15 cellular contexts compared by ENCODE assay signal in the genomic region with DNA sequence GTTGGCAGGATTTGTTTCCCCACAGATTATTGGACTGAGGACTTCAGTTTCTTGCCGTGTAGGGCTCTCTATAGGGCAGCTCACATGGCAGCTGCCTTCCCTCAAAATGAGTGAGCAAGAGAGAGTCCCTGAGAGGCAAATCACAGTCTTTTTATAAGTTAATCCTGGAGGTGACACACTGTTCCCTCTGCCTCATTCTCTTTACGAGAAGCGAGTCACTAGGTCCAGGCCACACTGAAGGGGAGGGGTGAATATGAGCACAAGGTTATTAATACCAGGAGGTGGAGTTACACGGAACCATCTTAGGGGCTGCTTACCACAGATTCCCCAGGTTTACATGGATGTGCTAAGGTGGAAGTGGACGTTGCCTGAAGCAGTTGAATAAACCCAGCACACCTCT.
DNase-seq lines count a peak whose midpoint lies in the region; ATAC-seq and TF ChIP-seq lines count a peak whose summit lies in the region.
"Had no signal": no experiment of that assay in that cellular context is flagged by ENCODE, and none has a peak within 500 bp of the region (broad histone marks: within the 10 kb centered on the region; RNA-seq: fewer than 3 reads in every experiment).

No MANE protein-coding gene starts in this region.

- H3K27ac Mint-ChIP-seq in activated T-cell treated with anti-CD3 and anti-CD28 coated beads, Interleukin-2, amount 50 U/mL, for 24 hours, result no peak overlapping the region
- H3K27ac Mint-ChIP-seq: stimulated activated naive CD8-positive, alpha-beta T cell treated with anti-CD3 and anti-CD28 coated beads, Interleukin-15, Interleukin-2, amounts not matched to agents 100 ng/mL and 50 ng/mL, for 24 hours had no signal

- H3K9me3 ChIP-seq in tibial artery, result no peaks in the 10 kb centered on the region

- no peak for TF ChIP-seq CTCF in tibial artery (IDR thresholded peaks at IDR 0.05)

- H3K4me3 ChIP-seq in tibial artery, result peak overlapping the region in 1 of 2 donors; percentile 22

- H3K36me3 ChIP-seq in tibial artery, result peaks cover 0 to 14% (median 1%) of the 10 kb centered on the region in 3 donors

- no peak overlapping the region for H3K4me3 Mint-ChIP-seq in activated T-cell treated with anti-CD3 and anti-CD28 coated beads, Interleukin-2, amount 50 U/mL, for 4 hours
- H3K4me3 Mint-ChIP-seq in activated T-cell treated with anti-CD3 and anti-CD28 coated beads, Interleukin-2, amount 50 U/mL, for 24 hours, result no peak overlapping the region
- H3K4me3 Mint-ChIP-seq: central memory CD8-positive, alpha-beta T cell; stimulated activated naive CD8-positive, alpha-beta T cell treated with anti-CD3 and anti-CD28 coated beads, Interleukin-15, Interleukin-2, amounts not matched to agents 100 ng/mL and 50 ng/mL, for 24 hours had no signal

- peaks cover 0 to 99% (median 65%) of the 10 kb centered on the region in 4 donors for H3K4me1 ChIP-seq in tibial artery

- H3K27me3 ChIP-seq in tibial artery, result no peaks in the 10 kb centered on the region

- H3K36me3 Mint-ChIP-seq in activated T-cell treated with anti-CD3 and anti-CD28 coated beads, Interleukin-2, amount 50 U/mL, for 4 hours (ENCODE audit: insufficient read depth), result peaks cover 20% of the 10 kb centered on the region
- H3K36me3 Mint-ChIP-seq in activated T-cell treated with anti-CD3 and anti-CD28 coated beads, Interleukin-2, amount 50 U/mL, for 24 hours (ENCODE audit: low read depth), result peaks cover 23% of the 10 kb centered on the region

- H3K9me3 Mint-ChIP-seq in activated T-cell treated with anti-CD3 and anti-CD28 coated beads, Interleukin-2, amount 50 U/mL, for 4 hours, result no peaks in the 10 kb centered on the region
- H3K9me3 Mint-ChIP-seq in activated T-cell treated with anti-CD3 and anti-CD28 coated beads, Interleukin-2, amount 50 U/mL, for 24 hours, result no peaks in the 10 kb centered on the region
- H3K9me3 Mint-ChIP-seq: central memory CD8-positive, alpha-beta T cell; stimulated activated naive CD8-positive, alpha-beta T cell treated with anti-CD3 and anti-CD28 coated beads, Interleukin-15, Interleukin-2, amounts not matched to agents 100 ng/mL and 50 ng/mL, for 24 hours had no signal

- no peak for DNase-seq in activated T-cell treated with anti-CD3 and anti-CD28 coated beads, Interleukin-2, amount 50 U/mL, for 4 hours
- DNase-seq in activated T-cell treated with anti-CD3 and anti-CD28 coated beads, Interleukin-2, amount 50 U/mL, for 24 hours, result no peak
- DNase-seq in astrocyte of the hippocampus (ENCODE audit: low read depth, low spot score) (peak; percentile 24), iris pigment epithelial cell (ENCODE audit: low read depth) (peak; percentile 32), tibial artery (no peak)
- DNase-seq in activated naive CD4-positive, alpha-beta T cell treated with anti-CD3 and anti-CD28 coated beads, Interleukin-2, amount 50 U/mL, for 16 hours, result no peak
- DNase-seq: activated CD4-positive, CD25-positive, alpha-beta regulatory T cell treated with anti-CD3 and anti-CD28 coated beads, Interleukin-2, amount 50 U/mL, for 72 hours; DMS53; nucleus accumbens; SIG-M5; stimulated activated CD4-positive, alpha-beta T cell treated with anti-CD3 and anti-CD28 coated beads, Interleukin-4, amount 100 ng/mL, for 1 hour had no signal

- peak; percentile 37 to 63 for ATAC-seq in activated T-cell treated with anti-CD3 and anti-CD28 coated beads, Interleukin-2, amount 50 U/mL, for 4 hours
- ATAC-seq in HG02840 (IDR thresholded peaks at IDR 0.05; ENCODE audit: low FRiP score, unreplicated experiment) (no peak), GM21723 (IDR thresholded peaks at IDR 0.05; ENCODE audit: unreplicated experiment) (no peak)

- H3K27me3 Mint-ChIP-seq in activated T-cell treated with anti-CD3 and anti-CD28 coated beads, Interleukin-2, amount 50 U/mL, for 4 hours (ENCODE audit: low read depth), result no peaks in the 10 kb centered on the region
- H3K27me3 Mint-ChIP-seq in activated T-cell treated with anti-CD3 and anti-CD28 coated beads, Interleukin-2, amount 50 U/mL, for 24 hours, result no peaks in the 10 kb centered on the region
- H3K27me3 Mint-ChIP-seq: central memory CD8-positive, alpha-beta T cell; stimulated activated naive CD8-positive, alpha-beta T cell treated with anti-CD3 and anti-CD28 coated beads, Interleukin-15, Interleukin-2, amounts not matched to agents 100 ng/mL and 50 ng/mL, for 24 hours had no signal

- intact Hi-C loops in tibial artery (cut with DNase I; ENCODE audit: low total_unique reads), result no loop called here

- H3K27ac ChIP-seq in tibial artery, result peak overlapping the region; percentile 73 to 87

- H3K4me1 Mint-ChIP-seq in activated T-cell treated with anti-CD3 and anti-CD28 coated beads, Interleukin-2, amount 50 U/mL, for 4 hours (ENCODE audit: low read depth), result peaks cover 14% of the 10 kb centered on the region
- H3K4me1 Mint-ChIP-seq in activated T-cell treated with anti-CD3 and anti-CD28 coated beads, Interleukin-2, amount 50 U/mL, for 24 hours (ENCODE audit: low read depth), result peaks cover 21% of the 10 kb centered on the region

Comparison
In these comparisons a context has a peak if more than half of its experiments do, and no peak if none do; other contexts are left out.
1. ATAC-seq: peak in activated T-cell treated with anti-CD3 and anti-CD28 coated beads, Interleukin-2, amount 50 U/mL, for 4 hours (2 of 2); none in HG02840 (single experiment) and GM21723 (single experiment).
2. DNase-seq: peak in astrocyte of the hippocampus (single experiment) and iris pigment epithelial cell (single experiment); none in activated T-cell treated with anti-CD3 and anti-CD28 coated beads, Interleukin-2, amount 50 U/mL, for 4 hours (single experiment), activated T-cell treated with anti-CD3 and anti-CD28 coated beads, Interleukin-2, amount 50 U/mL, for 24 hours (single experiment), tibial artery (0 of 2) and activated naive CD4-positive, alpha-beta T cell treated with anti-CD3 and anti-CD28 coated beads, Interleukin-2, amount 50 U/mL, for 16 hours (single experiment).